ENCODE assay signal across 15 cellular contexts in genomic region chr14:39628087-39628486, GRCh38.
"Had no signal": no experiment of that assay in that cellular context is flagged by ENCODE, and none has a peak within 500 bp of the region (broad histone marks: within the 10 kb centered on the region; RNA-seq: fewer than 3 reads in every experiment).

No MANE protein-coding gene starts in this region.

- H3K27ac Mint-ChIP-seq: endodermal cell, natural killer cell had no signal

- H3K4me3 Mint-ChIP-seq: endodermal cell, natural killer cell, neural crest cell had no signal

- DNase-seq: effector CD4-positive, alpha-beta T cell; endodermal cell; erythroblast; foreskin keratinocyte; head of caudate nucleus; kidney; left cardiac atrium; left ventricle myocardium superior; mesendoderm; natural killer cell; posterior cingulate gyrus; sigmoid colon; stimulated activated CD4-positive, alpha-beta T cell treated with anti-CD3 and anti-CD28 coated beads, Interleukin-12 subunit alpha, Interleukin-12 subunit beta, amount 100 ng/mL, for 4 hours; stimulated activated naive CD4-positive, alpha-beta T cell treated with Interleukin-2 at 50 U/mL for 16 hours had no signal

- ATAC-seq: foreskin keratinocyte, left cardiac atrium, left ventricle myocardium superior, natural killer cell had no signal

- H3K4me1 Mint-ChIP-seq: natural killer cell, neural crest cell had no signal
